ENCODE assay signal across 1 cellular context in the genomic region with DNA sequence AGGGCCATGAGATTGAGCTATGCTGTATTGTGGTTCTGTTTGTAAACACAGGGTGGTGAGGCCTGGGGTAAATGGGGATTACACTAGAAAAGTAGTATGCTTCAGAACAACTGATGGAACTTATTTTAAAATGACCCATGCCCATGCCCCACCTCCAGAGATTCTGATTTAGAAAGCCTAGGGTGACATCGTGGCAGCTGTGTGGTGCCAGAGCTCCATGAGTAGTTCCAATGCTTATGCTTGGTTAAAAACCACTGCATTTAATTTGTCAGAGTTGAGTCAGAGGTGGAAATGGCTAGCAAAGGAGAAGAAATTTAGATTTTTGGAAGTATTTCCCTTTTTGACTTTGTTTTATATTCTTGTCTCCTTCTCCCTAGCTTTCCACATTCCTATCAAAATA.
TF ChIP-seq lines count a peak whose summit lies in the region.

No MANE protein-coding gene starts in this region.

TF ChIP-seq in IMR-90, 13 proteins besides CTCF, POLR2A, EP300 and RAD21 (continued from another document):
- TF ChIP-seq, protein P1, sequence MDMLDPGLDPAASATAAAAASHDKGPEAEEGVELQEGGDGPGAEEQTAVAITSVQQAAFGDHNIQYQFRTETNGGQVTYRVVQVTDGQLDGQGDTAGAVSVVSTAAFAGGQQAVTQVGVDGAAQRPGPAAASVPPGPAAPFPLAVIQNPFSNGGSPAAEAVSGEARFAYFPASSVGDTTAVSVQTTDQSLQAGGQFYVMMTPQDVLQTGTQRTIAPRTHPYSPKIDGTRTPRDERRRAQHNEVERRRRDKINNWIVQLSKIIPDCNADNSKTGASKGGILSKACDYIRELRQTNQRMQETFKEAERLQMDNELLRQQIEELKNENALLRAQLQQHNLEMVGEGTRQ (IDR thresholded peaks at IDR 0.05; ENCODE audit: low read depth, low read length) = no peak
- TF ChIP-seq CHD1 (IDR thresholded peaks at IDR 0.05; ENCODE audit: low read depth, low read length) (no peak), MAFK (IDR thresholded peaks at IDR 0.05; ENCODE audit: low read depth, low read length) (no peak)
